ENCODE assay signal across 8 cellular contexts in the genomic region with DNA sequence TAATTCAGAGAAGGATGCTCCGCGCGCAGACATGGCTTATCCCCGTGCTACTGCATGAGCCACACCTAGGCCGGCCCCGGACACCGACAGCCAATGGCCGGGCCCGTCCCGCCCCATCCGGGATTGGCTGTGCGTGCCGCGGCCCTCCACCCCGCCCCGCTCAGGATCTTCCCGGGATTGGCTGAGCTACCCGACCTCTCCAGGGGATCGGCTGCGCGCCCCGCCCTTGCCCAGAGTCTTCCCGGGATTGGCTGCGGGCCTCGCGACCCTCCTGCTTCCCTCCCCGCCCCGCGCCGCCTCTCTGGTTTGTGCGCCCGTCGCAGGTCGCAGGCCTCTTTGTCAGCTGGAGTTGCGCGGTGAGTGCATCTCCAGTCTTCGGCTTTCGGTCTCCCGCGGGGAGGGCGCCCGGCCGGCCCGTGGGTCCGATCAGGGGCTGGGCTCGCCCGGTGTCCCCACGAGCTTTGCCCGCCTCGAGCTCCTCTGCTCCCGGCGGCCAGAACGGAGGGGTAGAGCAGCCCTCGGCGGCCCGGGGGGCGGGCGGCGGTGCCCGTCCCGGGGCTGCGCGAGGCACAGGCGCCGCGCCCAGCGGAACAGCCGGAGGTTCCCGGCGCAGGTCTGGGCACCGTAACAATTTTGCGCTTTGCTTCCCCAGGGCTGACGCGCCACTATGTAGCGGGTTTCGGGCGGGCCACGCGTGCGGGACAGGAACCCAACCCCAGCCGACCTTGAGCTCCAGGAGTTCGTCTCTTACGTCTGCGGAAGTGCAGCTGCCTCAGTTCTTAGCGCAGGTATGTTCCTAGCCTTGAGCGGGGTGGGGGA. TPM values are rescaled to one million over a fixed set of nuclear protein-coding genes. Genes with fewer than 3 reads are reported as not detected.
DNase-seq lines count a peak whose midpoint lies in the region; ATAC-seq and TF ChIP-seq lines count a peak whose summit lies in the region.

No MANE protein-coding gene starts in this region.

- H3K27ac ChIP-seq in BLaER1 treated with 17β-estradiol and CSF1 and Interleukin-3, amounts not matched to agents 10 nM and 100 nM: peak overlapping the region; percentile 58 to 97 (median 95)
- H3K27ac ChIP-seq in left lung: peak overlapping the region; percentile 88 to 93

- H3K36me3 ChIP-seq in BLaER1 treated with 17β-estradiol and CSF1 and Interleukin-3, amounts not matched to agents 10 nM and 100 nM: peaks cover 31 to 44% (median 42%) of the 10 kb centered on the region in 11 experiments
- peaks cover 0 to 35% of the 10 kb centered on the region in 2 donors for H3K36me3 ChIP-seq in left lung

- no peaks in the 10 kb centered on the region for H3K9me3 ChIP-seq in BLaER1 treated with 17β-estradiol and CSF1 and Interleukin-3, amounts not matched to agents 10 nM and 100 nM (replicated peaks in 1 of 11)
- no peaks in the 10 kb centered on the region for H3K9me3 ChIP-seq in left lung

- H3K4me1 ChIP-seq in BLaER1 treated with 17β-estradiol and CSF1 and Interleukin-3, amounts not matched to agents 10 nM and 100 nM: peaks cover 25 to 43% (median 32%) of the 10 kb centered on the region in 10 experiments
- peaks cover 7 to 38% of the 10 kb centered on the region in 2 donors for H3K4me1 ChIP-seq in left lung

- no peak for TF ChIP-seq CTCF in left lung (IDR thresholded peaks at IDR 0.05)

- H4K20me1 ChIP-seq in BLaER1 treated with 17β-estradiol and CSF1 and Interleukin-3, amounts not matched to agents 10 nM and 100 nM: peaks cover 0 to 39% (median 9%) of the 10 kb centered on the region in 11 experiments; a peak in 11 of 22 replicates

- DNase-seq in NCI-H526 (lab: John Stamatoyannopoulos, UW): peak; percentile 92 to 99
- peak; percentile 90 to 97 for DNase-seq in activated CD4-positive, alpha-beta T cell treated with anti-CD3 and anti-CD28 coated beads, Interleukin-2, amount 50 U/mL, for 24 hours (ENCODE audit: low read depth in 1 of 2, low spot score in 1 of 2)
- DNase-seq in dedifferentiated amniotic fluid mesenchymal stem cell (ENCODE audit: extremely low spot score): peak; percentile 94
- peak; percentile 96 to 98 for DNase-seq in left lung
- peak; percentile 91 for DNase-seq in stimulated activated CD4-positive, alpha-beta T cell treated with anti-CD3 and anti-CD28 coated beads, Interleukin-2, amount 100 ng/mL, for 4 hours (ENCODE audit: low read depth)

- H3K27me3 ChIP-seq in BLaER1 treated with 17β-estradiol and CSF1 and Interleukin-3, amounts not matched to agents 10 nM and 100 nM: no peaks in the 10 kb centered on the region
- H3K27me3 ChIP-seq in left lung: no peaks in the 10 kb centered on the region

- intact Hi-C loops in left lung (cut with DNase I): no loop called here

- peak overlapping the region; percentile 74 to 96 (median 91) for H3K4me3 ChIP-seq in BLaER1 treated with 17β-estradiol and CSF1 and Interleukin-3, amounts not matched to agents 10 nM and 100 nM
- H3K4me3 ChIP-seq in left lung: peak overlapping the region; percentile 76 to 83

- peak overlapping the region; percentile 87 to 99 (median 96) for H3K4me2 ChIP-seq in BLaER1 treated with 17β-estradiol and CSF1 and Interleukin-3, amounts not matched to agents 10 nM and 100 nM

- peak; percentile 89 for ATAC-seq in GM19328 (IDR thresholded peaks at IDR 0.05; ENCODE audit: unreplicated experiment)
- peak; percentile 79 for ATAC-seq in HG03469 (IDR thresholded peaks at IDR 0.05; ENCODE audit: unreplicated experiment)
- ATAC-seq in left lung: peak; percentile 98

- H3K9ac ChIP-seq in BLaER1 treated with 17β-estradiol and CSF1 and Interleukin-3, amounts not matched to agents 10 nM and 100 nM: peak overlapping the region; percentile 86 to 98 (median 96)

RNA-seq across cellular contexts. Expression of a gene that starts 38.8 kb away (rescaled TPM):
- 1 to 10 TPM; 2.0 to 3.0 TPM for total RNA-seq in left lung

RNA-seq across cellular contexts. Expression of a gene that starts 53.3 kb away (rescaled TPM):
- 10 to 100 TPM; 18.2 to 22.1 TPM for total RNA-seq in left lung

Comparison
In these comparisons a context has a peak if more than half of its experiments do, and no peak if none do; other contexts are left out.
1. Peak in every context shown above with its lines: DNase-seq, ATAC-seq, H3K4me3 ChIP-seq and H3K27ac ChIP-seq.